Comparison of ENCODE assay signal across 27 cellular contexts in the genomic region with DNA sequence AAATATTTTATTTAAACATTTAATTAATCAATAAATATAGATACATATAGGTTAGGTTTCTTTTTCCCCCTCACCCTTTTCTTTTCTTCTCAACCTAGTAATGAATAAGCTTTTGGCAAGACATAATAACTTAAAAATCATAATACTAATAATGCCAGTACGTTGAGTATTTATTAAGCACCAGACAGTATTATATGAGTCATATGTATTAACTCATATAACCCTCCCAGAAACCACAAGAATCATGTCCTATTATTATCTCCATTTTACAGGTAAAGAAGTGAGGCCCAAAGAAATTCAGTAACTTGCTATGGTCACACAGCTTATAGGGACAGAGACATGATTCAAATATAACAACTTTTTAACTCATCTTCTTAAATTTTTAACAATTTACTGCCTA.
A peak's percentile ranks its signal among the peaks of the same experiment; 100 is the strongest.
DNase-seq lines count a peak whose midpoint lies in the region; ATAC-seq, FAIRE-seq and TF ChIP-seq lines count a peak whose summit lies in the region.
"Had no signal": no experiment of that assay in that cellular context is flagged by ENCODE, and none has a peak within 500 bp of the region (broad histone marks: within the 10 kb centered on the region; RNA-seq: fewer than 3 reads in every experiment).

No MANE protein-coding gene starts in this region.

- no peaks in the 10 kb centered on the region for H3K79me2 ChIP-seq in mammary epithelial cell (ENCODE audit: insufficient read depth, low read length)

- TF ChIP-seq CTCF in mammary epithelial cell (conservative IDR thresholded peaks at IDR 0.05 in 1 of 2, IDR thresholded peaks at IDR 0.05 in 1 of 2; ENCODE audit: extremely low read depth in 1 of 2, insufficient read depth in 1 of 2, low read depth in 1 of 2, low read length in 2 of 2) = no peak
- TF ChIP-seq CTCF in MCF 10A (IDR thresholded peaks at IDR 0.05; ENCODE audit: unreplicated experiment) = no peak
- TF ChIP-seq CTCF in RWPE1 (conservative IDR thresholded peaks at IDR 0.05; ENCODE audit: low read depth) = no peak
- TF ChIP-seq CTCF in bronchial epithelial cell (IDR thresholded peaks at IDR 0.05; ENCODE audit: insufficient read depth, low read length, severe bottlenecking) = no peak

- intact Hi-C loops in mammary epithelial cell (cut with micrococcal nuclease) = no loop called here
- intact Hi-C loops in MCF 10A (cut with micrococcal nuclease) = no loop called here

- H3K27me3 ChIP-seq in mammary epithelial cell (ENCODE audit: insufficient read depth, low read length) = no peaks in the 10 kb centered on the region
- H3K27me3 ChIP-seq in bronchial epithelial cell (ENCODE audit: control insufficient read depth, insufficient read depth, low read length) = no peaks in the 10 kb centered on the region
- H3K27me3 ChIP-seq: BE2C; BLaER1 treated with 17β-estradiol and CSF1 and Interleukin-3, amounts not matched to agents 10 nM and 100 nM had no signal

- H3K4me3 ChIP-seq in mammary epithelial cell (replicated peaks in 1 of 3; ENCODE audit: insufficient read depth in 1 of 3, low read depth in 2 of 3, low read length in 3 of 3) = no peak overlapping the region
- H3K4me3 ChIP-seq in bronchial epithelial cell (ENCODE audit: low read depth, low read length) = no peak overlapping the region
- H3K4me3 ChIP-seq: A549; BLaER1 treated with 17β-estradiol and CSF1 and Interleukin-3, amounts not matched to agents 10 nM and 100 nM; HAP-1 had no signal

- CTCF ChIA-PET in mammary epithelial cell (lab: Charles Lee; ENCODE audit: low non-redundant PET) = no interaction called here
- CTCF ChIA-PET in MCF 10A (lab: Yijun Ruan, JAX) = interaction anchor here (0.6 kb wide), 1 partner anchor 48 kb away, joined by 3 read pairs; no protein-coding TSS in a partner anchor
- CTCF ChIA-PET in RWPE1 (lab: Yijun Ruan, JAX) = interaction anchor here (0.5 kb wide), 1 partner anchor 284 kb away, joined by 5 read pairs; no protein-coding TSS in a partner anchor

- H3K9me3 ChIP-seq in mammary epithelial cell (replicated peaks; ENCODE audit: insufficient read depth, low read length) = no peaks in the 10 kb centered on the region
- H3K9me3 ChIP-seq: A549; BE2C; BLaER1 treated with 17β-estradiol and CSF1 and Interleukin-3, amounts not matched to agents 10 nM and 100 nM; HAP-1 had no signal

- H3K36me3 ChIP-seq in mammary epithelial cell (ENCODE audit: insufficient read depth, low read length) (no peaks in the 10 kb centered on the region), bronchial epithelial cell (ENCODE audit: control insufficient read depth, insufficient read depth, low read length) (no peaks in the 10 kb centered on the region)
- H3K36me3 ChIP-seq: BE2C; BLaER1 treated with 17β-estradiol and CSF1 and Interleukin-3, amounts not matched to agents 10 nM and 100 nM; HAP-1 had no signal

- in situ Hi-C loops in mammary epithelial cell (cut with MboI; ENCODE audit: low sequenced_read_pairs in 2 of 2) = no loop called here

- peaks cover 5% of the 10 kb centered on the region for H3K4me1 Mint-ChIP-seq in MCF 10A (ENCODE audit: insufficient read depth, unreplicated experiment)
- H3K4me1 Mint-ChIP-seq: CD14-positive monocyte; CD8-positive, alpha-beta memory T cell had no signal

- POLR2A ChIA-PET in MCF 10A (lab: Yijun Ruan, JAX) (no interaction called here), RWPE1 (lab: Yijun Ruan, JAX; ENCODE audit: low non-redundant PET) (no interaction called here)

- no peak overlapping the region for H3K27ac Mint-ChIP-seq in MCF 10A (ENCODE audit: low read depth, unreplicated experiment)
- H3K27ac Mint-ChIP-seq: CD14-positive monocyte; CD4-positive, alpha-beta T cell; CD8-positive, alpha-beta memory T cell; HFFc6 had no signal

- H3K4me1 ChIP-seq in mammary epithelial cell (ENCODE audit: insufficient read depth, low read length) = peaks cover 16% of the 10 kb centered on the region
- H3K4me1 ChIP-seq: A549; BE2C; BLaER1 treated with 17β-estradiol and CSF1 and Interleukin-3, amounts not matched to agents 10 nM and 100 nM; HAP-1 had no signal

- no peaks in the 10 kb centered on the region for H3K36me3 Mint-ChIP-seq in MCF 10A (ENCODE audit: insufficient read depth, unreplicated experiment)
- H3K36me3 Mint-ChIP-seq: CD14-positive monocyte; CD8-positive, alpha-beta memory T cell had no signal

- no peak overlapping the region for H3K9ac ChIP-seq in mammary epithelial cell (ENCODE audit: insufficient read depth, low read length)
- H3K9ac ChIP-seq: BLaER1 treated with 17β-estradiol and CSF1 and Interleukin-3, amounts not matched to agents 10 nM and 100 nM had no signal

- H3K27me3 Mint-ChIP-seq in MCF 10A (ENCODE audit: insufficient read depth, unreplicated experiment) = no peaks in the 10 kb centered on the region
- H3K27me3 Mint-ChIP-seq: CD4-positive, alpha-beta T cell had no signal

- no peaks in the 10 kb centered on the region for H4K20me1 ChIP-seq in mammary epithelial cell (ENCODE audit: insufficient read depth, low read length)
- H4K20me1 ChIP-seq: BLaER1 treated with 17β-estradiol and CSF1 and Interleukin-3, amounts not matched to agents 10 nM and 100 nM had no signal

- dilution Hi-C loops in mammary epithelial cell (cut with HindIII; ENCODE audit: low sequenced_read_pairs) = no loop called here

- DNase-seq in mammary epithelial cell = peak; percentile 24
- DNase-seq in MCF 10A (ENCODE audit: unreplicated experiment) = no peak
- DNase-seq in RWPE1 (ENCODE audit: low spot score) = peak; percentile 5
- DNase-seq in bronchial epithelial cell (ENCODE audit: low read depth) = peak; percentile 51
- DNase-seq in NCI-H1436 treated with DMSO at 0.1 percent for 48 hours (lab: John Stamatoyannopoulos, UW) = no peak
- no peak for DNase-seq in stimulated activated naive CD4-positive, alpha-beta T cell (lab: John Stamatoyannopoulos, UW)
- DNase-seq: 8988T; ACHN; AML-193; BE2C; CD4-positive, alpha-beta T cell; CD8-positive, alpha-beta memory T cell; DMS 273 treated with DMSO at 0.1 percent for 48 hours; DMS53; DMS79 treated with DMSO at 0.1 percent for 48 hours; GF-D8; GOT3; HFFc6 had no signal

- no peak overlapping the region for H3K4me3 Mint-ChIP-seq in MCF 10A (ENCODE audit: unreplicated experiment)
- H3K4me3 Mint-ChIP-seq: CD14-positive monocyte; CD4-positive, alpha-beta T cell; CD8-positive, alpha-beta memory T cell; HFFc6 had no signal

- no peaks in the 10 kb centered on the region for H3K9me3 Mint-ChIP-seq in MCF 10A (ENCODE audit: unreplicated experiment)
- H3K9me3 Mint-ChIP-seq: CD4-positive, alpha-beta T cell had no signal

- H3K27ac ChIP-seq in mammary epithelial cell (ENCODE audit: insufficient read depth, low read depth, low read length) (no peak overlapping the region), RWPE1 (no peak overlapping the region)
- H3K27ac ChIP-seq: A549; BLaER1 treated with 17β-estradiol and CSF1 and Interleukin-3, amounts not matched to agents 10 nM and 100 nM had no signal

- 0% methylated on average over 1 of the region's 1 CpG for WGBS in mammary epithelial cell (ENCODE audit: low coverage, missing lambda C conversion rate)

- no TSS peak for BruUV-seq in mammary epithelial cell (replicated peaks; lab: Mats Ljungman, UMichigan)
- no TSS peak for BruUV-seq in MCF 10A (replicated peaks; lab: Mats Ljungman, UMichigan)

- H3K4me2 ChIP-seq in mammary epithelial cell (ENCODE audit: insufficient read depth, low read depth, low read length) = no peak overlapping the region
- H3K4me2 ChIP-seq: A549; BLaER1 treated with 17β-estradiol and CSF1 and Interleukin-3, amounts not matched to agents 10 nM and 100 nM had no signal

- H2AFZ ChIP-seq in mammary epithelial cell (ENCODE audit: low read depth, low read length) = no peak overlapping the region

- FAIRE-seq in bronchial epithelial cell (lab: Jason Lieb, UNC) = no peak
- FAIRE-seq: A549, D721Med, GM12891, GM18507, H54 had no signal

- no peak for ATAC-seq in GM18511 (IDR thresholded peaks at IDR 0.05; ENCODE audit: unreplicated experiment)
- ATAC-seq: A549 had no signal

Comparison
In these comparisons a context has a peak if more than half of its experiments do, and no peak if none do; other contexts are left out.
1. DNase-seq: peak in mammary epithelial cell (single experiment), RWPE1 (single experiment) and bronchial epithelial cell (single experiment); none in MCF 10A (single experiment), NCI-H1436 treated with DMSO at 0.1 percent for 48 hours (single experiment) and stimulated activated naive CD4-positive, alpha-beta T cell (0 of 6).